In genomic region chr2:60885683-60886082, GRCh38 we compare ENCODE assay signal across 12 cellular contexts. TPM values are rescaled to one million over a fixed set of nuclear protein-coding genes. Genes with fewer than 3 reads are reported as not detected.
DNase-seq lines count a peak whose midpoint lies in the region; ATAC-seq, FAIRE-seq and TF ChIP-seq lines count a peak whose summit lies in the region.
"Had no signal": no experiment of that assay in that cellular context is flagged by ENCODE, and none has a peak within 500 bp of the region (broad histone marks: within the 10 kb centered on the region; RNA-seq: fewer than 3 reads in every experiment).

No MANE protein-coding gene starts in this region.

- H3K27ac Mint-ChIP-seq in osteocyte (ENCODE audit: unreplicated experiment), result no peak overlapping the region

- intact Hi-C loops in pancreas (cut with DNase I), result no loop called here

- no peak for ATAC-seq in pancreas
- ATAC-seq: esophagus mucosa had no signal

- H3K27ac ChIP-seq in small intestine (ENCODE audit: low read depth in 1 of 2, low read length in 1 of 2) (no peak overlapping the region), pancreas (peak overlapping the region in 2 of 4 donors; percentile 1 to 99)

- H3K4me1 ChIP-seq in small intestine (ENCODE audit: control insufficient read depth in 2 of 2, insufficient read depth in 1 of 2, low read depth in 1 of 2, low read length in 1 of 2), result no peaks in the 10 kb centered on the region
- peaks cover 32 to 43% (median 40%) of the 10 kb centered on the region in 3 donors for H3K4me1 ChIP-seq in pancreas

- FAIRE-seq in bronchial epithelial cell (lab: Jason Lieb, UNC) (no peak), small intestine (lab: Jason Lieb, UNC) (no peak), pancreas (lab: Jason Lieb, UNC) (no peak)
- FAIRE-seq: kidney had no signal

- H3K4me3 ChIP-seq in NB4 (ENCODE audit: low read depth, low read length) (no peak overlapping the region), bronchial epithelial cell (ENCODE audit: low read depth, low read length) (no peak overlapping the region), small intestine (ENCODE audit: low read depth in 1 of 2, low read length in 2 of 2) (no peak overlapping the region), pancreas (peak overlapping the region in 1 of 4 donors; percentile 0)

- no peak for TF ChIP-seq POLR2A in NB4 (IDR thresholded peaks at IDR 0.05; ENCODE audit: extremely low read depth, insufficient read length)

- H3K36me3 ChIP-seq in bronchial epithelial cell (ENCODE audit: control insufficient read depth, insufficient read depth, low read length) (no peaks in the 10 kb centered on the region), small intestine (ENCODE audit: control insufficient read depth in 2 of 2, insufficient read depth in 2 of 2, low read length in 2 of 2) (no peaks in the 10 kb centered on the region), pancreas (no peaks in the 10 kb centered on the region)

- H3K36me3 Mint-ChIP-seq in osteocyte (ENCODE audit: unreplicated experiment), result peaks cover 2% of the 10 kb centered on the region

- H3K27me3 Mint-ChIP-seq in osteocyte (ENCODE audit: unreplicated experiment), result no peaks in the 10 kb centered on the region

- H3K27me3 ChIP-seq in bronchial epithelial cell (ENCODE audit: control insufficient read depth, insufficient read depth, low read length) (no peaks in the 10 kb centered on the region), small intestine (ENCODE audit: control insufficient read depth in 2 of 2, insufficient read depth in 2 of 2, low read length in 2 of 2) (no peaks in the 10 kb centered on the region), pancreas (no peaks in the 10 kb centered on the region)

- DNase-seq in NCI-H1694 treated with DMSO at 0.1 percent for 48 hours (lab: John Stamatoyannopoulos, UW) (peak; percentile 67), NCI-H1694 (lab: John Stamatoyannopoulos, UW) (no peak), NB4 (ENCODE audit: low read depth) (peak; percentile 45), bronchial epithelial cell (ENCODE audit: low read depth) (peak; percentile 35), small intestine (peak; percentile 20), NCI-H1092 treated with DMSO at 0.1 percent for 48 hours (lab: John Stamatoyannopoulos, UW) (no peak), osteocyte (ENCODE audit: extremely low spot score, unreplicated experiment) (no peak), pancreas (no peak)
- DNase-seq: activated effector memory CD4-positive, alpha-beta T cell treated with Interleukin-2 at 50 U/mL for 16 hours; kidney; NCI-H1436 had no signal

- no peak for TF ChIP-seq CTCF in NB4 (IDR thresholded peaks at IDR 0.05; ENCODE audit: low read depth, low read length)
- TF ChIP-seq CTCF in bronchial epithelial cell (IDR thresholded peaks at IDR 0.05; ENCODE audit: insufficient read depth, low read length, severe bottlenecking), result no peak
- no peak for TF ChIP-seq CTCF in osteocyte (IDR thresholded peaks at IDR 0.05)
- TF ChIP-seq CTCF in pancreas (IDR thresholded peaks at IDR 0.05), result no peak

- H3K4me1 Mint-ChIP-seq in osteocyte (ENCODE audit: unreplicated experiment), result peaks cover 23% of the 10 kb centered on the region

- 26 to 46% (median 45%) methylated on average over 2 of the region's 2 CpGs for WGBS in small intestine, 3 donors
- 10 to 17% methylated on average over 2 of the region's 2 CpGs for WGBS in pancreas, 2 donors

- no peaks in the 10 kb centered on the region for H3K9me3 Mint-ChIP-seq in osteocyte (ENCODE audit: unreplicated experiment)

- no peaks in the 10 kb centered on the region for H3K9me3 ChIP-seq in small intestine (ENCODE audit: control insufficient read depth, low read depth)
- H3K9me3 ChIP-seq in pancreas, result no peaks in the 10 kb centered on the region

- H3K4me3 Mint-ChIP-seq in osteocyte (ENCODE audit: unreplicated experiment), result no peak overlapping the region

RNA-seq across cellular contexts. Expression of gene REL, which starts 4.3 kb away (rescaled TPM):
- total RNA-seq in bronchial epithelial cell (8.6 and 9.0 TPM in 2 replicates), osteocyte (7.1 and 7.9 TPM in 2 replicates), pancreas (10 to 100 TPM in 2 of 6 donors, 1 to 10 TPM in 4; 5.7 to 11.9 (median 7.6) TPM)
- polyA plus RNA-seq in small intestine (1 to 10 TPM in 2 of 3 donors, under 1 TPM in 1; 0.81 to 3.5 (median 2.2) TPM), pancreas (1 to 10 TPM; 1.5 to 1.9 TPM)

Comparison
In these comparisons a context has a peak if more than half of its experiments do, and no peak if none do; other contexts are left out.
1. DNase-seq: peak in NCI-H1694 treated with DMSO at 0.1 percent for 48 hours (single experiment), NB4 (single experiment), bronchial epithelial cell (single experiment) and small intestine (single experiment); none in NCI-H1694 (single experiment), NCI-H1092 treated with DMSO at 0.1 percent for 48 hours (single experiment), osteocyte (single experiment) and pancreas (0 of 6).